In the genomic region with DNA sequence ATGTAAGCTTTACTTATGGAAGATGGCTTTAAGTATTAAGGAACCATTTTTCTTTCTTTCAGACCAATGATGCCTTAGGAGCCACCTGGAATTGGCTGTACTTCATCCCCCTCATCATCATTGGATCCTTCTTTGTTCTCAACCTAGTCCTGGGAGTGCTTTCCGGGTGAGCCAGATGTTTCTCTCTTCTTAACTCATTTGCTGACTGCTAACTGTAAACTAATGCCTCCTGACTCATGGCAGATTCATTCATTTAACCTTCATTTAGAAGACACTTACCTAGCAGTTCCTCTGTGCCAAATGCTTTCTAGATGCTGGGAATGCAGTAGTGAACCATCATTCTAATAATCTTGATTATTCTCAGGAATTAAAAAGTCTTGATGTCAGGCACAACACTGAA, we compare ENCODE assay signal across 25 cellular contexts.
"Had no signal": no experiment of that assay in that cellular context is flagged by ENCODE, and none has a peak within 500 bp of the region (broad histone marks: within the 10 kb centered on the region; RNA-seq: fewer than 3 reads in every experiment).

No MANE protein-coding gene starts in this region.

- H3K27ac ChIP-seq: neutrophil, pancreas, psoas muscle, right lobe of liver, sigmoid colon, stomach, thoracic aorta, thyroid gland, tibial nerve, upper lobe of left lung, vagina had no signal

- H3K4me1 ChIP-seq: pancreas, psoas muscle, right lobe of liver, sigmoid colon, thyroid gland, tibial nerve, vagina had no signal

- ATAC-seq: natural killer cell treated with Interleukin-12 subunit alpha and Interleukin-12 subunit beta and Interleukin-15 and Interleukin-18, amount 100 ng/mL, for 72 hours; pancreas; psoas muscle; right cardiac atrium; right lobe of liver; stimulated activated effector memory CD8-positive, alpha-beta T cell treated with anti-CD3 and anti-CD28 coated beads, Interleukin-12 subunit alpha, Interleukin-12 subunit beta, amount 100 ng/mL, for 72 hours; stimulated activated naive B cell treated with anti-CD40 and anti-IgM and Interleukin-4, amounts not matched to agents 10 μg/mL and 1 μg/mL and 100 μg/mL, for 72 hours had no signal

- H3K27me3 ChIP-seq: pancreas, right lobe of liver, sigmoid colon, stomach, thyroid gland, tibial nerve, upper lobe of left lung, vagina had no signal

- DNase-seq: nephron progenitor cell; nucleus accumbens; pancreas; posterior cingulate gyrus; psoas muscle; right cardiac atrium; right lobe of liver; sigmoid colon; small intestine; stimulated activated CD4-positive, alpha-beta T cell treated with anti-CD3 and anti-CD28 coated beads, Interleukin-15, amount 100 ng/mL, for 24 hours; stimulated activated CD4-positive, alpha-beta T cell treated with anti-CD3 and anti-CD28 coated beads, Interleukin-2, amount 100 ng/mL, for 24 hours; stimulated activated CD4-positive, alpha-beta T cell treated with anti-CD3 and anti-CD28 coated beads, Interleukin-2, amount 100 ng/mL, for 48 hours; stimulated activated CD4-positive, alpha-beta T cell treated with anti-CD3 and anti-CD28 coated beads, Interleukin-4, amount 100 ng/mL, for 24 hours; stimulated activated naive B cell treated with anti-CD40 and anti-IgM and Interleukin-4, amounts not matched to agents 10 μg/mL and 1 μg/mL and 100 μg/mL, for 72 hours; stimulated activated naive CD4-positive, alpha-beta T cell treated with Interleukin-2 at 50 U/mL for 16 hours; stomach; thyroid gland; trophoblast cell; upper lobe of left lung had no signal

- H3K4me3 ChIP-seq: pancreas, psoas muscle, right lobe of liver, sigmoid colon, stomach, thoracic aorta, thyroid gland, tibial nerve, upper lobe of left lung, vagina had no signal
